In genomic region chr2:9819551-9819950, GRCh38 we compare ENCODE assay signal across 1 cellular context.
A peak's percentile ranks its signal among the peaks of the same experiment; 100 is the strongest.
TF ChIP-seq lines count a peak whose summit lies in the region.

No MANE protein-coding gene starts in this region.

TF ChIP-seq in HepG2, 621 proteins besides CTCF, POLR2A, EP300 and RAD21:
- peak; percentile 44; the same call in 1 of the 2 replicates for TF ChIP-seq ZNF770 (CRISPR knock-in tag; IDR thresholded peaks at IDR 0.05)
- no peak for TF ChIP-seq TP53 (CRISPR knock-in tag; conservative IDR thresholded peaks at IDR 0.05)
- no peak for TF ChIP-seq E2F1 (CRISPR knock-in tag; IDR thresholded peaks at IDR 0.05)
TF ChIP-seq in HepG2: peak in this region for 1.
